8 cellular contexts compared by ENCODE assay signal in the genomic region with DNA sequence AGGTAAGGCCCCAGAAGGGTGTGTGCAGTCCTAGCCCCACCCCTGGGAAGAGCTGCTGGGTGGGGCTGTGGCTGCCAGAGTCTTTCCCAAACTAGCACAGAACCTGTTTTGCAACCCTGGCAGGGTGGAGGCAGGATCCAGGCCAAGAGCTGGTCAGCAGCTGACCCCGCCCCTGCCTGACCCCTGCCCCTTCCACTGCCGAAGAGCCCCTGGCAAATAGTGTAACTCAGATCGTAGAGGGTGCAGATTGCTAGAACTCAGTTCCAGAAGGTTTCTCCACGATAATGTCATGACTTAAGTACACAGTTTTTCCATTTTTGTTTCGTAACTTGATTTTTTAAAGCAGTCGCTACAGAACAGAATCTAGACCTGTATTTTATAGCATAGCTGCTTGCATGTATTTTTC. TPM values are rescaled to one million over a fixed set of nuclear protein-coding genes. Genes with fewer than 3 reads are reported as not detected.
DNase-seq lines count a peak whose midpoint lies in the region; ATAC-seq, FAIRE-seq and TF ChIP-seq lines count a peak whose summit lies in the region.

No MANE protein-coding gene starts in this region.

- FAIRE-seq in RCC 7860 (lab: Jason Lieb, UNC), result no peak

- ATAC-seq in activated CD8-positive, alpha-beta T cell treated with anti-CD3 and anti-CD28 coated beads for 36 hours, result no peak
- no peak for ATAC-seq in HG03460 (IDR thresholded peaks at IDR 0.05; ENCODE audit: unreplicated experiment)

- H3K4me1 Mint-ChIP-seq in activated CD8-positive, alpha-beta T cell treated with anti-CD3 and anti-CD28 coated beads for 36 hours (ENCODE audit: low read depth), result peaks cover 66% of the 10 kb centered on the region

- H3K27ac Mint-ChIP-seq in activated CD8-positive, alpha-beta T cell treated with anti-CD3 and anti-CD28 coated beads for 36 hours, result peak overlapping the region; percentile 98

- POLR2A ChIA-PET in activated CD8-positive, alpha-beta T cell treated with anti-CD3 and anti-CD28 coated beads for 36 hours (lab: Charles Lee), result interaction anchor here (0.6 to 12.2 kb wide), 13 partner anchors 12 to 163 kb away, joined by 3 to 236 read pairs (median 5); a partner anchor contains a TSS

- DNase-seq in HT-29 (ENCODE audit: low spot score) (peak; percentile 90), cardiac septum (ENCODE audit: low spot score) (peak; percentile 81), renal cortical epithelial cell (ENCODE audit: low read depth) (peak; percentile 47), RCC 7860 (ENCODE audit: low spot score) (no peak), NCI-H1930 (lab: John Stamatoyannopoulos, UW) (no peak)
- DNase-seq in activated CD8-positive, alpha-beta T cell treated with anti-CD3 and anti-CD28 coated beads for 36 hours, result no peak
- no peak for DNase-seq in activated CD4-positive, CD25-positive, alpha-beta regulatory T cell treated with anti-CD3 and anti-CD28 coated beads, Interleukin-2, amount 50 U/mL, for 72 hours

- TF ChIP-seq CTCF in activated CD8-positive, alpha-beta T cell treated with anti-CD3 and anti-CD28 coated beads for 36 hours (IDR thresholded peaks at IDR 0.05), result no peak

- no peaks in the 10 kb centered on the region for H3K27me3 Mint-ChIP-seq in activated CD8-positive, alpha-beta T cell treated with anti-CD3 and anti-CD28 coated beads for 36 hours

- intact Hi-C loops in activated CD8-positive, alpha-beta T cell treated with anti-CD3 and anti-CD28 coated beads for 36 hours (cut with micrococcal nuclease), result loop anchor here (5.0 kb wide), 1 partner anchor 86 kb away; no protein-coding TSS in a partner anchor
- intact Hi-C loops in cardiac septum (cut with DNase I), result loop anchor here (2.0 kb wide), 1 partner anchor 14 kb away; no protein-coding TSS in a partner anchor

- peak overlapping the region; percentile 74 for H3K4me3 Mint-ChIP-seq in activated CD8-positive, alpha-beta T cell treated with anti-CD3 and anti-CD28 coated beads for 36 hours

- peaks cover 20% of the 10 kb centered on the region for H3K36me3 Mint-ChIP-seq in activated CD8-positive, alpha-beta T cell treated with anti-CD3 and anti-CD28 coated beads for 36 hours (ENCODE audit: low read depth)

- CTCF ChIA-PET in activated CD8-positive, alpha-beta T cell treated with anti-CD3 and anti-CD28 coated beads for 36 hours (lab: Charles Lee), result interaction anchor here (1.1 to 8.7 kb wide), 9 partner anchors 10 to 127 kb away, joined by 3 to 123 read pairs (median 5); a partner anchor contains a TSS

- H3K9me3 Mint-ChIP-seq in activated CD8-positive, alpha-beta T cell treated with anti-CD3 and anti-CD28 coated beads for 36 hours, result no peaks in the 10 kb centered on the region

RNA-seq across cellular contexts. Expression of gene PNMA1, which starts 26.7 kb away (rescaled TPM):
- total RNA-seq in HT-29 (2014; rRNA removed; shearing (Covaris generic)), result 6.3 and 7.5 TPM in 2 replicates
- 10 to 100 TPM; 22.9 to 24.1 TPM for total RNA-seq in activated CD8-positive, alpha-beta T cell treated with anti-CD3 and anti-CD28 coated beads for 36 hours
- 45.9 TPM for total RNA-seq in cardiac septum
- 15.3 and 86.2 TPM in 2 replicates for total RNA-seq in renal cortical epithelial cell

Comparison
In these comparisons a context has a peak if more than half of its experiments do, and no peak if none do; other contexts are left out.
1. DNase-seq: peak in HT-29 (single experiment), cardiac septum (single experiment) and renal cortical epithelial cell (single experiment); none in activated CD8-positive, alpha-beta T cell treated with anti-CD3 and anti-CD28 coated beads for 36 hours (single experiment), RCC 7860 (single experiment), NCI-H1930 (0 of 2) and activated CD4-positive, CD25-positive, alpha-beta regulatory T cell treated with anti-CD3 and anti-CD28 coated beads, Interleukin-2, amount 50 U/mL, for 72 hours (single experiment).